Comparison of ENCODE assay signal across 1 cellular context in genomic region chr7:124155400-124156022, GRCh38.
TF ChIP-seq lines count a peak whose summit lies in the region.

No MANE protein-coding gene starts in this region.

TF ChIP-seq in HCT116, 20 proteins besides CTCF, POLR2A, EP300 and RAD21 (continued from another document):
- TF ChIP-seq, protein P1, sequence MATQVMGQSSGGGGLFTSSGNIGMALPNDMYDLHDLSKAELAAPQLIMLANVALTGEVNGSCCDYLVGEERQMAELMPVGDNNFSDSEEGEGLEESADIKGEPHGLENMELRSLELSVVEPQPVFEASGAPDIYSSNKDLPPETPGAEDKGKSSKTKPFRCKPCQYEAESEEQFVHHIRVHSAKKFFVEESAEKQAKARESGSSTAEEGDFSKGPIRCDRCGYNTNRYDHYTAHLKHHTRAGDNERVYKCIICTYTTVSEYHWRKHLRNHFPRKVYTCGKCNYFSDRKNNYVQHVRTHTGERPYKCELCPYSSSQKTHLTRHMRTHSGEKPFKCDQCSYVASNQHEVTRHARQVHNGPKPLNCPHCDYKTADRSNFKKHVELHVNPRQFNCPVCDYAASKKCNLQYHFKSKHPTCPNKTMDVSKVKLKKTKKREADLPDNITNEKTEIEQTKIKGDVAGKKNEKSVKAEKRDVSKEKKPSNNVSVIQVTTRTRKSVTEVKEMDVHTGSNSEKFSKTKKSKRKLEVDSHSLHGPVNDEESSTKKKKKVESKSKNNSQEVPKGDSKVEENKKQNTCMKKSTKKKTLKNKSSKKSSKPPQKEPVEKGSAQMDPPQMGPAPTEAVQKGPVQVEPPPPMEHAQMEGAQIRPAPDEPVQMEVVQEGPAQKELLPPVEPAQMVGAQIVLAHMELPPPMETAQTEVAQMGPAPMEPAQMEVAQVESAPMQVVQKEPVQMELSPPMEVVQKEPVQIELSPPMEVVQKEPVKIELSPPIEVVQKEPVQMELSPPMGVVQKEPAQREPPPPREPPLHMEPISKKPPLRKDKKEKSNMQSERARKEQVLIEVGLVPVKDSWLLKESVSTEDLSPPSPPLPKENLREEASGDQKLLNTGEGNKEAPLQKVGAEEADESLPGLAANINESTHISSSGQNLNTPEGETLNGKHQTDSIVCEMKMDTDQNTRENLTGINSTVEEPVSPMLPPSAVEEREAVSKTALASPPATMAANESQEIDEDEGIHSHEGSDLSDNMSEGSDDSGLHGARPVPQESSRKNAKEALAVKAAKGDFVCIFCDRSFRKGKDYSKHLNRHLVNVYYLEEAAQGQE (IDR thresholded peaks at IDR 0.05; ENCODE audit: low read depth), result no peak
- TF ChIP-seq ZNF274 (IDR thresholded peaks at IDR 0.05; ENCODE audit: low read depth, low read length) (no peak), FOSL1 (IDR thresholded peaks at IDR 0.05; ENCODE audit: low read depth) (no peak), CEBPB (IDR thresholded peaks at IDR 0.05; ENCODE audit: low read depth) (no peak), SP1 (IDR thresholded peaks at IDR 0.05; ENCODE audit: low read depth) (no peak), ATF3 (IDR thresholded peaks at IDR 0.05) (no peak), SRF (IDR thresholded peaks at IDR 0.05; ENCODE audit: low read depth) (no peak), CBX3 (IDR thresholded peaks at IDR 0.05; ENCODE audit: low read depth) (no peak), EZH2phosphoT487 (IDR thresholded peaks at IDR 0.05; ENCODE audit: borderline replicate concordance) (no peak)
TF ChIP-seq in HCT116: peak in this region for 0.
